ENCODE assay signal across 1 cellular context in the genomic region with DNA sequence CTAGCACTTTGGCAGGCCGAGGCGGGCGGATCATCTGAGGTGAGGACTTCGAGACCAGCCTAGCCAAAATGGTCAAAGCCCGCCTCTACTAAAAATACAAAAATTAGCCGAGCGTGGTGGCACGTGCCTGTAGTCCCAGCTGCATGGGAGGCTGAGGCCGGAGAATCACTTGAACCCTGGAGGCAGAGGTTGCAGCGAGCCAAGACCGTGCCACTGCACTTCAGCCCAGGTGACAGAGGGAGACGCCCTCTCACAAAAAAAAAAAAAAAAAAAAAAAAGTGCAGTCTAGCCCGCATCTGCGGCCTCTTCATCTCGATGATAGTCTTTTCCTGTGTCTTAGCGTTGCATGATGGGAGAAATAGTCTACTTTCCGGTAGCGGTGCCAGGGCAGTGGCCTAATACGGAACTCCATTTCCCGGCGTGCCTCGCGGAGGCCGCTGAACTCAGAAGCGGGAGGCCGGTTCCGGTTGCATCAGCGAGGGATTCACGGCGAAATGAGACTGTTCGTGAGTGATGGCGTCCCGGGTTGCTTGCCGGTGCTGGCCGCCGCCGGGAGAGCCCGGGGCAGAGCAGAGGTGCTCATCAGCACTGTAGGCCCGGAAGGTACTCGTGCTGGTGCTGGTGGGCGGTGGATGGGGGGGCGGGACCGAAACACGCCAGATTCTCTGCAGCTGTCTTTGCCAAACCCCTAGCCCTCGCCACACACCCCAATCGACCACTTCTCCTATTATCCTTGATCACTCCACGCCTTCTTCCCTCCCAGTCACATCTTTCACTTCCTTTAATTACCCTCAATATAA.
TF ChIP-seq lines count a peak whose summit lies in the region.

A gene (plus strand): TSS at position 472 of the 800 bp plus-strand sequence. CDS start 23 bp downstream, at position 495.

TF ChIP-seq in GM12878, 131 proteins besides CTCF, POLR2A, EP300 and RAD21 (continued from another document and continues in another):
- TF ChIP-seq, protein P1, sequence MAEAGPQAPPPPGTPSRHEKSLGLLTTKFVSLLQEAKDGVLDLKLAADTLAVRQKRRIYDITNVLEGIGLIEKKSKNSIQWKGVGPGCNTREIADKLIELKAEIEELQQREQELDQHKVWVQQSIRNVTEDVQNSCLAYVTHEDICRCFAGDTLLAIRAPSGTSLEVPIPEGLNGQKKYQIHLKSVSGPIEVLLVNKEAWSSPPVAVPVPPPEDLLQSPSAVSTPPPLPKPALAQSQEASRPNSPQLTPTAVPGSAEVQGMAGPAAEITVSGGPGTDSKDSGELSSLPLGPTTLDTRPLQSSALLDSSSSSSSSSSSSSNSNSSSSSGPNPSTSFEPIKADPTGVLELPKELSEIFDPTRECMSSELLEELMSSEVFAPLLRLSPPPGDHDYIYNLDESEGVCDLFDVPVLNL (IDR thresholded peaks at IDR 0.05; ENCODE audit: low read depth, low read length), result no peak
- TF ChIP-seq ZNF384 (IDR thresholded peaks at IDR 0.05; ENCODE audit: borderline replicate concordance, low read depth, low read length), result peak; percentile 98
- TF ChIP-seq NR2C2 (IDR thresholded peaks at IDR 0.05; ENCODE audit: borderline replicate concordance, control insufficient read depth, insufficient read length, low read depth), result no peak
- TF ChIP-seq, protein P2, sequence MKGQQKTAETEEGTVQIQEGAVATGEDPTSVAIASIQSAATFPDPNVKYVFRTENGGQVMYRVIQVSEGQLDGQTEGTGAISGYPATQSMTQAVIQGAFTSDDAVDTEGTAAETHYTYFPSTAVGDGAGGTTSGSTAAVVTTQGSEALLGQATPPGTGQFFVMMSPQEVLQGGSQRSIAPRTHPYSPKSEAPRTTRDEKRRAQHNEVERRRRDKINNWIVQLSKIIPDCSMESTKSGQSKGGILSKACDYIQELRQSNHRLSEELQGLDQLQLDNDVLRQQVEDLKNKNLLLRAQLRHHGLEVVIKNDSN (IDR thresholded peaks at IDR 0.05; ENCODE audit: borderline replicate concordance, extremely low read length, insufficient read depth, low read depth, low read length), result no peak
- no peak for TF ChIP-seq TCF3 (IDR thresholded peaks at IDR 0.05; ENCODE audit: borderline replicate concordance, insufficient read depth, low read depth, low read length)
- no peak for TF ChIP-seq CBX3 (IDR thresholded peaks at IDR 0.05; ENCODE audit: borderline replicate concordance, low read depth)
- TF ChIP-seq ZNF274 (IDR thresholded peaks at IDR 0.05; ENCODE audit: insufficient read depth, insufficient read length), result no peak
- no peak for TF ChIP-seq CHD1 (IDR thresholded peaks at IDR 0.05; ENCODE audit: low read depth, low read length)
- TF ChIP-seq BACH1 (IDR thresholded peaks at IDR 0.05; ENCODE audit: borderline replicate concordance), result no peak
- TF ChIP-seq SP1 (IDR thresholded peaks at IDR 0.05; ENCODE audit: low read depth, low read length), result no peak
- no peak for TF ChIP-seq RFX5 (IDR thresholded peaks at IDR 0.05; ENCODE audit: low read depth, low read length)
- TF ChIP-seq, protein P3, sequence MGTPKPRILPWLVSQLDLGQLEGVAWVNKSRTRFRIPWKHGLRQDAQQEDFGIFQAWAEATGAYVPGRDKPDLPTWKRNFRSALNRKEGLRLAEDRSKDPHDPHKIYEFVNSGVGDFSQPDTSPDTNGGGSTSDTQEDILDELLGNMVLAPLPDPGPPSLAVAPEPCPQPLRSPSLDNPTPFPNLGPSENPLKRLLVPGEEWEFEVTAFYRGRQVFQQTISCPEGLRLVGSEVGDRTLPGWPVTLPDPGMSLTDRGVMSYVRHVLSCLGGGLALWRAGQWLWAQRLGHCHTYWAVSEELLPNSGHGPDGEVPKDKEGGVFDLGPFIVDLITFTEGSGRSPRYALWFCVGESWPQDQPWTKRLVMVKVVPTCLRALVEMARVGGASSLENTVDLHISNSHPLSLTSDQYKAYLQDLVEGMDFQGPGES (IDR thresholded peaks at IDR 0.05), result no peak
- TF ChIP-seq SRF (IDR thresholded peaks at IDR 0.05; ENCODE audit: low read depth in 2 of 2, low read length in 2 of 2), result peak; percentile 41 to 51; a peak in 1 of 4 replicates
- peak; percentile 73; the same call in 1 of the 2 replicates for TF ChIP-seq POLR2AphosphoS2 (IDR thresholded peaks at IDR 0.05; ENCODE audit: low read depth, low read length)
- TF ChIP-seq, protein P4, sequence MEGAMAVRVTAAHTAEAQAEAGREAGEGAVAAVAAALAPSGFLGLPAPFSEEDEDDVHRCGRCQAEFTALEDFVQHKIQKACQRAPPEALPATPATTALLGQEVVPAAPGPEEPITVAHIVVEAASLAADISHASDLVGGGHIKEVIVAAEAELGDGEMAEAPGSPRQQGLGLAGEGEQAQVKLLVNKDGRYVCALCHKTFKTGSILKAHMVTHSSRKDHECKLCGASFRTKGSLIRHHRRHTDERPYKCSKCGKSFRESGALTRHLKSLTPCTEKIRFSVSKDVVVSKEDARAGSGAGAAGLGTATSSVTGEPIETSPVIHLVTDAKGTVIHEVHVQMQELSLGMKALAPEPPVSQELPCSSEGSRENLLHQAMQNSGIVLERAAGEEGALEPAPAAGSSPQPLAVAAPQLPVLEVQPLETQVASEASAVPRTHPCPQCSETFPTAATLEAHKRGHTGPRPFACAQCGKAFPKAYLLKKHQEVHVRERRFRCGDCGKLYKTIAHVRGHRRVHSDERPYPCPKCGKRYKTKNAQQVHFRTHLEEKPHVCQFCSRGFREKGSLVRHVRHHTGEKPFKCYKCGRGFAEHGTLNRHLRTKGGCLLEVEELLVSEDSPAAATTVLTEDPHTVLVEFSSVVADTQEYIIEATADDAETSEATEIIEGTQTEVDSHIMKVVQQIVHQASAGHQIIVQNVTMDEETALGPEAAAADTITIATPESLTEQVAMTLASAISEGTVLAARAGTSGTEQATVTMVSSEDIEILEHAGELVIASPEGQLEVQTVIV (IDR thresholded peaks at IDR 0.05; ENCODE audit: borderline replicate concordance, partially characterized antibody), result peak; percentile 31
- peak; percentile 72 for TF ChIP-seq MYC (IDR thresholded peaks at IDR 0.05; ENCODE audit: insufficient read depth, insufficient read length, insufficient replicate concordance, low read length, severe bottlenecking)
- no peak for TF ChIP-seq MTA3 (IDR thresholded peaks at IDR 0.05; ENCODE audit: borderline replicate concordance, low read length)
- no peak for TF ChIP-seq ZZZ3 (IDR thresholded peaks at IDR 0.05; ENCODE audit: control insufficient read depth, insufficient read length, low read depth)
- TF ChIP-seq SREBF2 (IDR thresholded peaks at IDR 0.05; ENCODE audit: low read length), result no peak
- TF ChIP-seq, protein P5, sequence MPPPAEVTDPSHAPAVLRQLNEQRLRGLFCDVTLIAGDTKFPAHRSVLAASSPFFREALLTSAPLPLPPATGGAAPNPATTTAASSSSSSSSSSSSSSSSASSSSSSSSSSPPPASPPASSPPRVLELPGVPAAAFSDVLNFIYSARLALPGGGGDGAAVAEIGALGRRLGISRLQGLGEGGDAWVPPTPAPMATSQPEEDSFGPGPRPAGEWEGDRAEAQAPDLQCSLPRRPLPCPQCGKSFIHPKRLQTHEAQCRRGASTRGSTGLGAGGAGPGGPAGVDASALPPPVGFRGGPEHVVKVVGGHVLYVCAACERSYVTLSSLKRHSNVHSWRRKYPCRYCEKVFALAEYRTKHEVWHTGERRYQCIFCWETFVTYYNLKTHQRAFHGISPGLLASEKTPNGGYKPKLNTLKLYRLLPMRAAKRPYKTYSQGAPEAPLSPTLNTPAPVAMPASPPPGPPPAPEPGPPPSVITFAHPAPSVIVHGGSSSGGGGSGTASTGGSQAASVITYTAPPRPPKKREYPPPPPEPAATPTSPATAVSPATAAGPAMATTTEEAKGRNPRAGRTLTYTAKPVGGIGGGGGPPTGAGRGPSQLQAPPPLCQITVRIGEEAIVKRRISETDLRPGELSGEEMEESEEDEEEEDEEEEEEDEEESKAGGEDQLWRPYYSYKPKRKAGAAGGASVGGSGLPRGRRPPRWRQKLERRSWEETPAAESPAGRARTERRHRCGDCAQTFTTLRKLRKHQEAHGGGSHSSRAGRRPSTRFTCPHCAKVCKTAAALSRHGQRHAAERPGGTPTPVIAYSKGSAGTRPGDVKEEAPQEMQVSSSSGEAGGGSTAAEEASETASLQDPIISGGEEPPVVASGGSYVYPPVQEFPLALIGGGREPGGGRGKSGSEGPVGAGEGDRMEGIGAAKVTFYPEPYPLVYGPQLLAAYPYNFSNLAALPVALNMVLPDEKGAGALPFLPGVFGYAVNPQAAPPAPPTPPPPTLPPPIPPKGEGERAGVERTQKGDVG (CRISPR knock-in tag; IDR thresholded peaks at IDR 0.05), result no peak
- TF ChIP-seq MEF2B (IDR thresholded peaks at IDR 0.05; ENCODE audit: partially characterized antibody, poor library complexity, severe bottlenecking), result peak; percentile 18
- TF ChIP-seq CHD2 (IDR thresholded peaks at IDR 0.05; ENCODE audit: borderline replicate concordance, low read depth, low read length), result no peak; the same call in 1 of the 2 replicates
- no peak for TF ChIP-seq EED (IDR thresholded peaks at IDR 0.05; ENCODE audit: low read depth)
- TF ChIP-seq JUNB (IDR thresholded peaks at IDR 0.05), result no peak
- peak; percentile 32 for TF ChIP-seq KLF5 (IDR thresholded peaks at IDR 0.05; ENCODE audit: partially characterized antibody)
- peak; percentile 82; the same call in 1 of the 2 replicates for TF ChIP-seq POLR2AphosphoS5 (IDR thresholded peaks at IDR 0.05; ENCODE audit: low read length)
- TF ChIP-seq SREBF1 (IDR thresholded peaks at IDR 0.05; ENCODE audit: low read length), result 0 out of 2 replicates have a peak, but pooled peaks have one; percentile 28
- TF ChIP-seq, protein P6, sequence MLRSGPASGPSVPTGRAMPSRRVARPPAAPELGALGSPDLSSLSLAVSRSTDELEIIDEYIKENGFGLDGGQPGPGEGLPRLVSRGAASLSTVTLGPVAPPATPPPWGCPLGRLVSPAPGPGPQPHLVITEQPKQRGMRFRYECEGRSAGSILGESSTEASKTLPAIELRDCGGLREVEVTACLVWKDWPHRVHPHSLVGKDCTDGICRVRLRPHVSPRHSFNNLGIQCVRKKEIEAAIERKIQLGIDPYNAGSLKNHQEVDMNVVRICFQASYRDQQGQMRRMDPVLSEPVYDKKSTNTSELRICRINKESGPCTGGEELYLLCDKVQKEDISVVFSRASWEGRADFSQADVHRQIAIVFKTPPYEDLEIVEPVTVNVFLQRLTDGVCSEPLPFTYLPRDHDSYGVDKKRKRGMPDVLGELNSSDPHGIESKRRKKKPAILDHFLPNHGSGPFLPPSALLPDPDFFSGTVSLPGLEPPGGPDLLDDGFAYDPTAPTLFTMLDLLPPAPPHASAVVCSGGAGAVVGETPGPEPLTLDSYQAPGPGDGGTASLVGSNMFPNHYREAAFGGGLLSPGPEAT (IDR thresholded peaks at IDR 0.05; ENCODE audit: low read depth), result peak; percentile 54; the same call in 1 of the 2 replicates
- peak in 1 of 2 experiments; percentile 9; a peak in 1 of 3 replicates for TF ChIP-seq EGR1 (IDR thresholded peaks at IDR 0.05; ENCODE audit: borderline replicate concordance in 1 of 2, low read depth in 2 of 2, low read length in 2 of 2)
- TF ChIP-seq, protein P7, sequence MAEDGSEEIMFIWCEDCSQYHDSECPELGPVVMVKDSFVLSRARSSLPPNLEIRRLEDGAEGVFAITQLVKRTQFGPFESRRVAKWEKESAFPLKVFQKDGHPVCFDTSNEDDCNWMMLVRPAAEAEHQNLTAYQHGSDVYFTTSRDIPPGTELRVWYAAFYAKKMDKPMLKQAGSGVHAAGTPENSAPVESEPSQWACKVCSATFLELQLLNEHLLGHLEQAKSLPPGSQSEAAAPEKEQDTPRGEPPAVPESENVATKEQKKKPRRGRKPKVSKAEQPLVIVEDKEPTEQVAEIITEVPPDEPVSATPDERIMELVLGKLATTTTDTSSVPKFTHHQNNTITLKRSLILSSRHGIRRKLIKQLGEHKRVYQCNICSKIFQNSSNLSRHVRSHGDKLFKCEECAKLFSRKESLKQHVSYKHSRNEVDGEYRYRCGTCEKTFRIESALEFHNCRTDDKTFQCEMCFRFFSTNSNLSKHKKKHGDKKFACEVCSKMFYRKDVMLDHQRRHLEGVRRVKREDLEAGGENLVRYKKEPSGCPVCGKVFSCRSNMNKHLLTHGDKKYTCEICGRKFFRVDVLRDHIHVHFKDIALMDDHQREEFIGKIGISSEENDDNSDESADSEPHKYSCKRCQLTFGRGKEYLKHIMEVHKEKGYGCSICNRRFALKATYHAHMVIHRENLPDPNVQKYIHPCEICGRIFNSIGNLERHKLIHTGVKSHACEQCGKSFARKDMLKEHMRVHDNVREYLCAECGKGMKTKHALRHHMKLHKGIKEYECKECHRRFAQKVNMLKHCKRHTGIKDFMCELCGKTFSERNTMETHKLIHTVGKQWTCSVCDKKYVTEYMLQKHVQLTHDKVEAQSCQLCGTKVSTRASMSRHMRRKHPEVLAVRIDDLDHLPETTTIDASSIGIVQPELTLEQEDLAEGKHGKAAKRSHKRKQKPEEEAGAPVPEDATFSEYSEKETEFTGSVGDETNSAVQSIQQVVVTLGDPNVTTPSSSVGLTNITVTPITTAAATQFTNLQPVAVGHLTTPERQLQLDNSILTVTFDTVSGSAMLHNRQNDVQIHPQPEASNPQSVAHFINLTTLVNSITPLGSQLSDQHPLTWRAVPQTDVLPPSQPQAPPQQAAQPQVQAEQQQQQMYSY (CRISPR knock-in tag; IDR thresholded peaks at IDR 0.05), result no peak
- TF ChIP-seq NFYA (IDR thresholded peaks at IDR 0.05; ENCODE audit: borderline replicate concordance, low read depth, low read length), result no peak
- TF ChIP-seq, protein P8, sequence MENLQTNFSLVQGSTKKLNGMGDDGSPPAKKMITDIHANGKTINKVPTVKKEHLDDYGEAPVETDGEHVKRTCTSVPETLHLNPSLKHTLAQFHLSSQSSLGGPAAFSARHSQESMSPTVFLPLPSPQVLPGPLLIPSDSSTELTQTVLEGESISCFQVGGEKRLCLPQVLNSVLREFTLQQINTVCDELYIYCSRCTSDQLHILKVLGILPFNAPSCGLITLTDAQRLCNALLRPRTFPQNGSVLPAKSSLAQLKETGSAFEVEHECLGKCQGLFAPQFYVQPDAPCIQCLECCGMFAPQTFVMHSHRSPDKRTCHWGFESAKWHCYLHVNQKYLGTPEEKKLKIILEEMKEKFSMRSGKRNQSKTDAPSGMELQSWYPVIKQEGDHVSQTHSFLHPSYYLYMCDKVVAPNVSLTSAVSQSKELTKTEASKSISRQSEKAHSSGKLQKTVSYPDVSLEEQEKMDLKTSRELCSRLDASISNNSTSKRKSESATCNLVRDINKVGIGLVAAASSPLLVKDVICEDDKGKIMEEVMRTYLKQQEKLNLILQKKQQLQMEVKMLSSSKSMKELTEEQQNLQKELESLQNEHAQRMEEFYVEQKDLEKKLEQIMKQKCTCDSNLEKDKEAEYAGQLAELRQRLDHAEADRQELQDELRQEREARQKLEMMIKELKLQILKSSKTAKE (IDR thresholded peaks at IDR 0.05; ENCODE audit: low read depth, poor library complexity, severe bottlenecking), result peak; percentile 57
- no peak for TF ChIP-seq ETV6 (conservative IDR thresholded peaks at IDR 0.05 in 1 of 2, IDR thresholded peaks at IDR 0.05 in 1 of 2; ENCODE audit: borderline replicate concordance in 1 of 2, low read depth in 1 of 2)
- TF ChIP-seq, protein P9, sequence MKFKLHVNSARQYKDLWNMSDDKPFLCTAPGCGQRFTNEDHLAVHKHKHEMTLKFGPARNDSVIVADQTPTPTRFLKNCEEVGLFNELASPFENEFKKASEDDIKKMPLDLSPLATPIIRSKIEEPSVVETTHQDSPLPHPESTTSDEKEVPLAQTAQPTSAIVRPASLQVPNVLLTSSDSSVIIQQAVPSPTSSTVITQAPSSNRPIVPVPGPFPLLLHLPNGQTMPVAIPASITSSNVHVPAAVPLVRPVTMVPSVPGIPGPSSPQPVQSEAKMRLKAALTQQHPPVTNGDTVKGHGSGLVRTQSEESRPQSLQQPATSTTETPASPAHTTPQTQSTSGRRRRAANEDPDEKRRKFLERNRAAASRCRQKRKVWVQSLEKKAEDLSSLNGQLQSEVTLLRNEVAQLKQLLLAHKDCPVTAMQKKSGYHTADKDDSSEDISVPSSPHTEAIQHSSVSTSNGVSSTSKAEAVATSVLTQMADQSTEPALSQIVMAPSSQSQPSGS (IDR thresholded peaks at IDR 0.05; ENCODE audit: low read length), result peak; percentile 53; the same call in 1 of the 2 replicates
- TF ChIP-seq MXI1 (IDR thresholded peaks at IDR 0.05; ENCODE audit: low read depth, low read length), result peak; percentile 75; the same call in 1 of the 2 replicates
- TF ChIP-seq STAT1 (conservative IDR thresholded peaks at IDR 0.05), result no peak
